ENCODE assay signal across 23 cellular contexts in the genomic region with DNA sequence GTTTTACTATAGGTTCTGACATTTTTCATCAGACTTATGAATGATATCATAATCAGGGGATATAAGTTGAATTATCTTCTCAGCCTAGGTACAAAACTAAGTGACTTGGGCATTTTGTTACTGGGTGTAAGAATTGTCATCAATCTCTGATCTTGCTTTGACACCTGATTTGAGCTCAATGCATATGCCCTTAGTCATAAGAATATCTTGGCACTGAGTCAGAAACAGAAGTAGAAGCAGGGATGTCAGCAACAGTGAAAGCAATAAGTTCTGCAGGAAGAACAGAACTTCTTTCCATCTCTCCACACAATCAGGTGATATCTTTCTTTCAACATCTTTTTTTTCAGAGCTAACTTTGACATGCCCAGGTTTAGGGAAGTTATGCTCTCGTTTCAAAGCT. TPM values are rescaled to one million over a fixed set of nuclear protein-coding genes. Genes with fewer than 3 reads are reported as not detected.
"Had no signal": no experiment of that assay in that cellular context is flagged by ENCODE, and none has a peak within 500 bp of the region (broad histone marks: within the 10 kb centered on the region; RNA-seq: fewer than 3 reads in every experiment).

No MANE protein-coding gene starts in this region.

- H3K27me3 ChIP-seq: brain microvascular endothelial cell, esophagus muscularis mucosa, left lung, right atrium auricular region, suprapubic skin, transverse colon had no signal

- H3K36me3 ChIP-seq: brain microvascular endothelial cell, esophagus muscularis mucosa, left lung, right atrium auricular region, suprapubic skin, transverse colon had no signal

- H3K9me3 Mint-ChIP-seq: activated CD4-positive, alpha-beta T cell treated with anti-CD3 and anti-CD28 coated beads, Interleukin-2, amount 10 ng/mL, durations not matched to agents 7 days and 5 days; activated T-cell treated with anti-CD3 and anti-CD28 coated beads, Interleukin-2, amount 50 U/mL, for 24 hours; naive B cell; neural crest cell; stimulated activated naive CD8-positive, alpha-beta T cell treated with anti-CD3 and anti-CD28 coated beads, Interleukin-15, amount 100 ng/mL, for 72 hours; T-cell had no signal

- H3K36me3 Mint-ChIP-seq: naive B cell, T-cell had no signal

- ATAC-seq: activated CD8-positive, alpha-beta T cell treated with anti-CD3 and anti-CD28 coated beads, Interleukin-2, amount 10 ng/mL, durations not matched to agents 7 days and 5 days; left lung; stimulated activated naive CD8-positive, alpha-beta T cell treated with anti-CD3 and anti-CD28 coated beads, Interleukin-15, amount 100 ng/mL, for 72 hours; T-cell had no signal

- H3K27ac ChIP-seq: brain microvascular endothelial cell, coronary artery, esophagus muscularis mucosa, left lung, right atrium auricular region, skin epidermis, suprapubic skin, transverse colon had no signal

- H3K4me3 Mint-ChIP-seq: activated CD4-positive, alpha-beta T cell treated with anti-CD3 and anti-CD28 coated beads, Interleukin-2, amount 10 ng/mL, durations not matched to agents 7 days and 5 days; activated CD8-positive, alpha-beta T cell treated with anti-CD3 and anti-CD28 coated beads, Interleukin-2, amount 10 ng/mL, durations not matched to agents 7 days and 5 days; activated naive CD4-positive, alpha-beta T cell treated with anti-CD3 and anti-CD28 coated beads for 36 hours; activated T-cell treated with anti-CD3 and anti-CD28 coated beads, Interleukin-2, amount 50 U/mL, for 24 hours; naive B cell; neural crest cell; stimulated activated naive CD8-positive, alpha-beta T cell treated with anti-CD3 and anti-CD28 coated beads, Interleukin-15, amount 100 ng/mL, for 72 hours; T-cell had no signal

- DNase-seq: activated CD4-positive, alpha-beta T cell treated with anti-CD3 and anti-CD28 coated beads, Interleukin-2, amount 10 ng/mL, durations not matched to agents 7 days and 5 days; activated CD4-positive, CD25-positive, alpha-beta regulatory T cell; activated CD8-positive, alpha-beta T cell treated with anti-CD3 and anti-CD28 coated beads, Interleukin-2, amount 10 ng/mL, durations not matched to agents 7 days and 5 days; activated naive CD4-positive, alpha-beta T cell treated with anti-CD3 and anti-CD28 coated beads for 36 hours; activated T-cell treated with anti-CD3 and anti-CD28 coated beads, Interleukin-2, amount 50 U/mL, for 24 hours; aorta; brain microvascular endothelial cell; hippocampal formation; left lung; naive B cell; stimulated activated CD4-positive, alpha-beta T cell treated with anti-CD3 and anti-CD28 coated beads, Interleukin-4, amount 100 ng/mL, for 1 hour; stimulated activated naive CD8-positive, alpha-beta T cell treated with anti-CD3 and anti-CD28 coated beads, Interleukin-15, amount 100 ng/mL, for 72 hours; T-cell; transverse colon had no signal

- H3K27ac Mint-ChIP-seq: activated CD4-positive, alpha-beta T cell treated with anti-CD3 and anti-CD28 coated beads, Interleukin-2, amount 10 ng/mL, durations not matched to agents 7 days and 5 days; activated CD8-positive, alpha-beta T cell treated with anti-CD3 and anti-CD28 coated beads, Interleukin-2, amount 10 ng/mL, durations not matched to agents 7 days and 5 days; activated naive CD4-positive, alpha-beta T cell treated with anti-CD3 and anti-CD28 coated beads for 36 hours; activated T-cell treated with anti-CD3 and anti-CD28 coated beads, Interleukin-2, amount 50 U/mL, for 24 hours; naive B cell; progenitor cell of endocrine pancreas; stimulated activated naive CD8-positive, alpha-beta T cell treated with anti-CD3 and anti-CD28 coated beads, Interleukin-15, amount 100 ng/mL, for 72 hours; T-cell had no signal

- H3K4me1 ChIP-seq: left lung, right atrium auricular region, suprapubic skin had no signal

- H3K4me3 ChIP-seq: coronary artery, esophagus muscularis mucosa, left lung, right atrium auricular region, skin epidermis, suprapubic skin, transverse colon had no signal

- H3K4me1 Mint-ChIP-seq: activated CD4-positive, alpha-beta T cell treated with anti-CD3 and anti-CD28 coated beads, Interleukin-2, amount 10 ng/mL, durations not matched to agents 7 days and 5 days; naive B cell; neural crest cell; stimulated activated naive CD8-positive, alpha-beta T cell treated with anti-CD3 and anti-CD28 coated beads, Interleukin-15, amount 100 ng/mL, for 72 hours; T-cell had no signal

- H3K27me3 Mint-ChIP-seq: activated CD4-positive, alpha-beta T cell treated with anti-CD3 and anti-CD28 coated beads, Interleukin-2, amount 10 ng/mL, durations not matched to agents 7 days and 5 days; progenitor cell of endocrine pancreas; stimulated activated naive CD8-positive, alpha-beta T cell treated with anti-CD3 and anti-CD28 coated beads, Interleukin-15, amount 100 ng/mL, for 72 hours had no signal

- H3K9me3 ChIP-seq: esophagus muscularis mucosa, left lung, right atrium auricular region, suprapubic skin, transverse colon had no signal

RNA-seq across cellular contexts. Expression of gene SLITRK3, which starts 14.6 kb away (rescaled TPM):
- total RNA-seq: activated CD4-positive, alpha-beta T cell treated with anti-CD3 and anti-CD28 coated beads, Interleukin-2, amount 10 ng/mL, durations not matched to agents 7 days and 5 days; activated CD8-positive, alpha-beta T cell treated with anti-CD3 and anti-CD28 coated beads, Interleukin-2, amount 10 ng/mL, durations not matched to agents 7 days and 5 days; activated naive CD4-positive, alpha-beta T cell treated with anti-CD3 and anti-CD28 coated beads for 36 hours; lung microvascular endothelial cell; mononuclear cell; progenitor cell of endocrine pancreas; T-cell had no signal
